ENCODE assay signal across 16 cellular contexts in genomic region chr14:72528059-72528950, GRCh38.
A peak's percentile ranks its signal among the peaks of the same experiment; 100 is the strongest.
DNase-seq lines count a peak whose midpoint lies in the region; ATAC-seq and TF ChIP-seq lines count a peak whose summit lies in the region.
"Had no signal": no experiment of that assay in that cellular context is flagged by ENCODE, and none has a peak within 500 bp of the region (broad histone marks: within the 10 kb centered on the region; RNA-seq: fewer than 3 reads in every experiment).

No MANE protein-coding gene starts in this region.

- H3K27me3 ChIP-seq in BLaER1 treated with 17β-estradiol and CSF1 and Interleukin-3, amounts not matched to agents 10 nM and 100 nM: no peaks in the 10 kb centered on the region
- no peaks in the 10 kb centered on the region for H3K27me3 ChIP-seq in RWPE2 (ENCODE audit: insufficient read depth, poor library complexity, severe bottlenecking)
- peaks cover 3% of the 10 kb centered on the region for H3K27me3 ChIP-seq in foreskin keratinocyte
- no peaks in the 10 kb centered on the region for H3K27me3 ChIP-seq in smooth muscle cell (ENCODE audit: low read depth)
- no peaks in the 10 kb centered on the region for H3K27me3 ChIP-seq in BE2C
- H3K27me3 ChIP-seq: SJCRH30 had no signal

- no peak overlapping the region for H2AFZ ChIP-seq in smooth muscle cell (ENCODE audit: low read depth)

- H3F3A ChIP-seq in smooth muscle cell (ENCODE audit: low read depth): no peaks in the 10 kb centered on the region

- peak overlapping the region in 5 of 11 experiments; percentile 8 to 32 (median 26); a peak in 6 of 22 replicates for H3K27ac ChIP-seq in BLaER1 treated with 17β-estradiol and CSF1 and Interleukin-3, amounts not matched to agents 10 nM and 100 nM
- H3K27ac ChIP-seq in RWPE2 (ENCODE audit: poor library complexity, severe bottlenecking) (no peak overlapping the region), foreskin keratinocyte (no peak overlapping the region), smooth muscle cell (ENCODE audit: low read depth) (no peak overlapping the region)
- H3K27ac ChIP-seq: SJCRH30 had no signal

- H3K36me3 ChIP-seq in BLaER1 treated with 17β-estradiol and CSF1 and Interleukin-3, amounts not matched to agents 10 nM and 100 nM: peaks cover 0 to 8% (median 0%) of the 10 kb centered on the region in 11 experiments; a peak in 2 of 22 replicates
- H3K36me3 ChIP-seq in RWPE2 (ENCODE audit: low read depth) (no peaks in the 10 kb centered on the region), smooth muscle cell (ENCODE audit: low read depth) (no peaks in the 10 kb centered on the region), BE2C (no peaks in the 10 kb centered on the region)
- H3K36me3 ChIP-seq: SJCRH30 had no signal

- H3K4me1 ChIP-seq in BLaER1 treated with 17β-estradiol and CSF1 and Interleukin-3, amounts not matched to agents 10 nM and 100 nM: peaks cover 27 to 70% (median 44%) of the 10 kb centered on the region in 10 experiments
- H3K4me1 ChIP-seq in RWPE2 (ENCODE audit: insufficient read depth, poor library complexity, severe bottlenecking) (no peaks in the 10 kb centered on the region), foreskin keratinocyte (no peaks in the 10 kb centered on the region), smooth muscle cell (ENCODE audit: low read depth) (no peaks in the 10 kb centered on the region), BE2C (no peaks in the 10 kb centered on the region)
- H3K4me1 ChIP-seq: SJCRH30 had no signal

- TF ChIP-seq CTCF in RWPE2 (IDR thresholded peaks at IDR 0.05; ENCODE audit: poor library complexity, severe bottlenecking) (no peak), foreskin keratinocyte (conservative IDR thresholded peaks at IDR 0.05) (no peak), smooth muscle cell (IDR thresholded peaks at IDR 0.05; ENCODE audit: borderline replicate concordance, insufficient read depth, poor library complexity, severe bottlenecking) (no peak), BE2C (IDR thresholded peaks at IDR 0.05; ENCODE audit: low read depth, low read length) (no peak)

- no peaks in the 10 kb centered on the region for H3K79me2 ChIP-seq in smooth muscle cell (ENCODE audit: low read depth)

- DNase-seq in ELR (ENCODE audit: low read depth) (peak; percentile 73), RWPE2 (ENCODE audit: low spot score) (no peak), foreskin keratinocyte (peak in 1 of 2 donors; percentile 21), NCI-H2196 treated with DMSO at 0.1 percent for 48 hours (lab: John Stamatoyannopoulos, UW; ENCODE audit: unreplicated experiment) (no peak), smooth muscle cell (lab: John Stamatoyannopoulos, UW; ENCODE audit: unreplicated experiment) (no peak), BE2C (no peak)
- DNase-seq: activated effector memory CD4-positive, alpha-beta T cell treated with anti-CD3 and anti-CD28 coated beads, Interleukin-2, amount 50 U/mL, for 16 hours; CD4-positive, alpha-beta T cell; Kasumi-1; NCI-H187 treated with DMSO at 0.1 percent for 48 hours; NCI-H774; retina; SJCRH30; substantia nigra had no signal

- peak overlapping the region; percentile 53 to 90 (median 70) for H3K4me2 ChIP-seq in BLaER1 treated with 17β-estradiol and CSF1 and Interleukin-3, amounts not matched to agents 10 nM and 100 nM
- H3K4me2 ChIP-seq in smooth muscle cell: no peak overlapping the region

- H3K4me3 ChIP-seq in BLaER1 treated with 17β-estradiol and CSF1 and Interleukin-3, amounts not matched to agents 10 nM and 100 nM: 0 out of 20 replicates have a peak overlapping the region, but pooled peaks of 2 of the 10 experiments have one; percentile 2 to 9
- H3K4me3 ChIP-seq in RWPE2 (ENCODE audit: severe bottlenecking) (no peak overlapping the region), smooth muscle cell (no peak overlapping the region), BE2C (ENCODE audit: low read depth, low read length) (no peak overlapping the region)
- H3K4me3 ChIP-seq: SJCRH30 had no signal

- ATAC-seq in RWPE2 (ENCODE audit: low read depth): peak; percentile 42; the same call in 2 of the 3 replicates
- ATAC-seq in foreskin keratinocyte: peak; percentile 47
- ATAC-seq in GM18520 (IDR thresholded peaks at IDR 0.05; ENCODE audit: unreplicated experiment): no peak

- WGBS in smooth muscle cell (ENCODE audit: low lambda C conversion rate): 67% methylated on average over 6 of the region's 6 CpGs

- no peak overlapping the region for H3K9ac ChIP-seq in BLaER1 treated with 17β-estradiol and CSF1 and Interleukin-3, amounts not matched to agents 10 nM and 100 nM
- H3K9ac ChIP-seq in smooth muscle cell (ENCODE audit: low read depth): no peak overlapping the region

- H3K9me3 ChIP-seq in BLaER1 treated with 17β-estradiol and CSF1 and Interleukin-3, amounts not matched to agents 10 nM and 100 nM (replicated peaks in 1 of 11): peaks cover 14 to 30% (median 21%) of the 10 kb centered on the region in 11 experiments
- no peaks in the 10 kb centered on the region for H3K9me3 ChIP-seq in RWPE2 (ENCODE audit: severe bottlenecking)
- H3K9me3 ChIP-seq in smooth muscle cell (replicated peaks; ENCODE audit: low read depth): no peaks in the 10 kb centered on the region
- no peaks in the 10 kb centered on the region for H3K9me3 ChIP-seq in BE2C

- H4K20me1 ChIP-seq in BLaER1 treated with 17β-estradiol and CSF1 and Interleukin-3, amounts not matched to agents 10 nM and 100 nM: no peaks in the 10 kb centered on the region
- no peaks in the 10 kb centered on the region for H4K20me1 ChIP-seq in smooth muscle cell (ENCODE audit: low read depth)
